ENCODE assay signal across 8 cellular contexts in the genomic region with DNA sequence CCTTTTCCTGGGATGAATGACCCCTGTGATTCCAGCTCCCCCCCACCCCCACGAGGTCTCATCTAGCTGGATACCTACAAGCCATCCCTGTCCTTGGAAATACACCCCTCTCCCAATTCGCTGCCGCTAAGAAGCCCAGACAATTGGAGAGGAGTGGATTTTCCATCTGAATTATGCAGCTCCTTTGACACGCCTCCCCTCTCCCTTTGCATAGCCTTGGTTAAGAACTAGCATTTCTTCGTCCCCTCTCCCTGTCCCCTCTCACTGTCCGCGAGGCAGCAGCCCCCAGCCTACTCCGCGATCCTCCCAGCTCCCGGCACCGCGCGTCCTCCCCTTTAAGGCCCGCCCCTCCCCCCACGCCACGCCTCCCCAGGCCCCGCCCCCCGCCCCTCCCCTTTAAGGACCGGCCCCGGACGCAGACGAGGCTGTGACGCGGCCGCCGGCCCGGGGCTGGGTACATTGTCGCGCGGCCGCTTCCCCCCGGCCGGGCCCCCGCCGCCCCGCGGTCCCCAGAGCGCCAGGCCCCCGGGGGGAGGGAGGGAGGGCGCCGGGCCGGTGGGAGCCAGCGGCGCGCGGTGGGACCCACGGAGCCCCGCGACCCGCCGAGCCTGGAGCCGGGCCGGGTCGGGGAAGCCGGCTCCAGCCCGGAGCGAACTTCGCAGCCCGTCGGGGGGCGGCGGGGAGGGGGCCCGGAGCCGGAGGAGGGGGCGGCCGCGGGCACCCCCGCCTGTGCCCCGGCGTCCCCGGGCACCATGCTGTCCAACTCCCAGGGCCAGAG. TPM values are rescaled to one million over a fixed set of nuclear protein-coding genes. Genes with fewer than 3 reads are reported as not detected.
DNase-seq lines count a peak whose midpoint lies in the region; ATAC-seq, FAIRE-seq and TF ChIP-seq lines count a peak whose summit lies in the region.

MAPKAPK2 (plus strand) TSS at position 428 of the 778 bp plus-strand sequence; CDS start at position 753, 325 bp downstream.

- H3K4me1 ChIP-seq in A549: peaks cover 35% of the 10 kb centered on the region

- H3K36me3 Mint-ChIP-seq in activated T-helper 2 cell treated with anti-CD3 and anti-CD28 coated beads, Interferon-gamma antibody, Interleukin-2, Interleukin-4, amounts not matched to agents 10 μg/mL and 5 μg/mL and 100 μg/mL, durations not matched to agents 14 hours and 24 hours and 36 hours (ENCODE audit: low read depth): peaks cover 15% of the 10 kb centered on the region
- no peaks in the 10 kb centered on the region for H3K36me3 Mint-ChIP-seq in nephron (ENCODE audit: low read depth)

- peak; percentile 72 to 91 for DNase-seq in A549 (ENCODE audit: low read depth in 1 of 2, low spot score in 1 of 2)
- DNase-seq in HK-2 (ENCODE audit: unreplicated experiment): peak; percentile 83
- peak; percentile 72 for DNase-seq in RKO (ENCODE audit: low spot score)
- peak; percentile 63 for DNase-seq in activated T-helper 2 cell treated with anti-CD3 and anti-CD28 coated beads, Interferon-gamma antibody, Interleukin-2, Interleukin-4, amounts not matched to agents 10 μg/mL and 5 μg/mL and 100 μg/mL, durations not matched to agents 14 hours and 24 hours and 36 hours (ENCODE audit: low spot score)
- DNase-seq in fibroblast of peridontal ligament (ENCODE audit: extremely low read depth): peak; percentile 53
- DNase-seq in stimulated activated naive CD8-positive, alpha-beta T cell treated with anti-CD3 and anti-CD28 coated beads, Interleukin-15, Interleukin-2, amounts not matched to agents 100 U/mL and 50 U/mL, for 24 hours: peak; percentile 83

- H3K27ac ChIP-seq in A549: peak within 1 kb of the TSS; percentile 97 to 99

- peak; percentile 72 to 84 for ATAC-seq in A549
- peak; percentile 62 for ATAC-seq in stimulated activated naive CD8-positive, alpha-beta T cell treated with anti-CD3 and anti-CD28 coated beads, Interleukin-15, Interleukin-2, amounts not matched to agents 100 U/mL and 50 U/mL, for 24 hours

- TF ChIP-seq EP300 in A549 (IDR thresholded peaks at IDR 0.05): no peak

- TF ChIP-seq POLR2A in A549 (IDR thresholded peaks at IDR 0.05; ENCODE audit: low read length) (peak; percentile 42), GM18526 (IDR thresholded peaks at IDR 0.05; ENCODE audit: extremely low read depth, insufficient read length) (peak; percentile 27)

- POLR2A ChIA-PET in A549 (lab: Yijun Ruan, JAX): interaction anchor here (0.6 to 1.6 kb wide), 12 partner anchors 10 to 224 kb away, joined by 3 to 17 read pairs (median 4); partner anchors contain the start of genes DYRK3 and EIF2D

- no peak for TF ChIP-seq CTCF in A549 (IDR thresholded peaks at IDR 0.05)
- no peak for TF ChIP-seq CTCF in nephron (IDR thresholded peaks at IDR 0.05; ENCODE audit: unreplicated experiment in 3 of 3)

- H3K4me3 Mint-ChIP-seq in activated T-helper 2 cell treated with anti-CD3 and anti-CD28 coated beads, Interferon-gamma antibody, Interleukin-2, Interleukin-4, amounts not matched to agents 10 μg/mL and 5 μg/mL and 100 μg/mL, durations not matched to agents 14 hours and 24 hours and 36 hours (ENCODE audit: low read depth): peak within 1 kb of the TSS; percentile 94
- peak within 1 kb of the TSS; percentile 91 to 99 (median 98) for H3K4me3 Mint-ChIP-seq in nephron

- H3K4me3 ChIP-seq in A549: peak within 1 kb of the TSS; percentile 91

- H3K9me3 ChIP-seq in A549: no peaks in the 10 kb centered on the region

- peak within 1 kb of the TSS; percentile 97 for H3K4me2 ChIP-seq in A549

- TF ChIP-seq RAD21 in A549 (conservative IDR thresholded peaks at IDR 0.05 in 1 of 2, IDR thresholded peaks at IDR 0.05 in 1 of 2): no peak

- H3K4me1 Mint-ChIP-seq in activated T-helper 2 cell treated with anti-CD3 and anti-CD28 coated beads, Interferon-gamma antibody, Interleukin-2, Interleukin-4, amounts not matched to agents 10 μg/mL and 5 μg/mL and 100 μg/mL, durations not matched to agents 14 hours and 24 hours and 36 hours (ENCODE audit: low read depth): peaks cover 57% of the 10 kb centered on the region
- H3K4me1 Mint-ChIP-seq in nephron: peaks cover 39% of the 10 kb centered on the region

- H3K9me3 Mint-ChIP-seq in activated T-helper 2 cell treated with anti-CD3 and anti-CD28 coated beads, Interferon-gamma antibody, Interleukin-2, Interleukin-4, amounts not matched to agents 10 μg/mL and 5 μg/mL and 100 μg/mL, durations not matched to agents 14 hours and 24 hours and 36 hours: no peaks in the 10 kb centered on the region
- no peaks in the 10 kb centered on the region for H3K9me3 Mint-ChIP-seq in nephron

- no peak for FAIRE-seq in A549 (lab: Jason Lieb, UNC)

- intact Hi-C loops in activated T-helper 2 cell treated with anti-CD3 and anti-CD28 coated beads, Interferon-gamma antibody, Interleukin-2, Interleukin-4, amounts not matched to agents 10 μg/mL and 5 μg/mL and 100 μg/mL, durations not matched to agents 14 hours and 24 hours and 36 hours (cut with micrococcal nuclease): loop anchor here (1.0 to 5.0 kb wide), 3 partner anchors 72 to 238 kb away; partner anchors contain the start of gene EIF2D

- H3K27ac Mint-ChIP-seq in activated T-helper 2 cell treated with anti-CD3 and anti-CD28 coated beads, Interferon-gamma antibody, Interleukin-2, Interleukin-4, amounts not matched to agents 10 μg/mL and 5 μg/mL and 100 μg/mL, durations not matched to agents 14 hours and 24 hours and 36 hours: peak within 1 kb of the TSS; percentile 93
- H3K27ac Mint-ChIP-seq in nephron: peak within 1 kb of the TSS; percentile 79 to 99 (median 86)

- 1% methylated on average over 11 of the region's 71 CpGs for WGBS in A549 (ENCODE audit: missing lambda C conversion rate)

- CTCF ChIA-PET in A549 (lab: Yijun Ruan, JAX): interaction anchor here (1.1 to 2.6 kb wide), 5 partner anchors 14 to 299 kb away, joined by 3 to 18 read pairs (median 4); no protein-coding TSS in a partner anchor

- H3K27me3 Mint-ChIP-seq in activated T-helper 2 cell treated with anti-CD3 and anti-CD28 coated beads, Interferon-gamma antibody, Interleukin-2, Interleukin-4, amounts not matched to agents 10 μg/mL and 5 μg/mL and 100 μg/mL, durations not matched to agents 14 hours and 24 hours and 36 hours (ENCODE audit: low read depth): peaks cover 1% of the 10 kb centered on the region
- peaks cover 24% of the 10 kb centered on the region for H3K27me3 Mint-ChIP-seq in nephron (ENCODE audit: low read depth)

TF ChIP-seq in A549, 52 proteins besides CTCF, POLR2A, EP300 and RAD21:
- 0 out of 3 replicates have a peak, but pooled peaks have one; percentile 54 for TF ChIP-seq BCL3 (IDR thresholded peaks at IDR 0.05)
- no peak for TF ChIP-seq NR3C1 (IDR thresholded peaks at IDR 0.05)
- TF ChIP-seq, protein P1, sequence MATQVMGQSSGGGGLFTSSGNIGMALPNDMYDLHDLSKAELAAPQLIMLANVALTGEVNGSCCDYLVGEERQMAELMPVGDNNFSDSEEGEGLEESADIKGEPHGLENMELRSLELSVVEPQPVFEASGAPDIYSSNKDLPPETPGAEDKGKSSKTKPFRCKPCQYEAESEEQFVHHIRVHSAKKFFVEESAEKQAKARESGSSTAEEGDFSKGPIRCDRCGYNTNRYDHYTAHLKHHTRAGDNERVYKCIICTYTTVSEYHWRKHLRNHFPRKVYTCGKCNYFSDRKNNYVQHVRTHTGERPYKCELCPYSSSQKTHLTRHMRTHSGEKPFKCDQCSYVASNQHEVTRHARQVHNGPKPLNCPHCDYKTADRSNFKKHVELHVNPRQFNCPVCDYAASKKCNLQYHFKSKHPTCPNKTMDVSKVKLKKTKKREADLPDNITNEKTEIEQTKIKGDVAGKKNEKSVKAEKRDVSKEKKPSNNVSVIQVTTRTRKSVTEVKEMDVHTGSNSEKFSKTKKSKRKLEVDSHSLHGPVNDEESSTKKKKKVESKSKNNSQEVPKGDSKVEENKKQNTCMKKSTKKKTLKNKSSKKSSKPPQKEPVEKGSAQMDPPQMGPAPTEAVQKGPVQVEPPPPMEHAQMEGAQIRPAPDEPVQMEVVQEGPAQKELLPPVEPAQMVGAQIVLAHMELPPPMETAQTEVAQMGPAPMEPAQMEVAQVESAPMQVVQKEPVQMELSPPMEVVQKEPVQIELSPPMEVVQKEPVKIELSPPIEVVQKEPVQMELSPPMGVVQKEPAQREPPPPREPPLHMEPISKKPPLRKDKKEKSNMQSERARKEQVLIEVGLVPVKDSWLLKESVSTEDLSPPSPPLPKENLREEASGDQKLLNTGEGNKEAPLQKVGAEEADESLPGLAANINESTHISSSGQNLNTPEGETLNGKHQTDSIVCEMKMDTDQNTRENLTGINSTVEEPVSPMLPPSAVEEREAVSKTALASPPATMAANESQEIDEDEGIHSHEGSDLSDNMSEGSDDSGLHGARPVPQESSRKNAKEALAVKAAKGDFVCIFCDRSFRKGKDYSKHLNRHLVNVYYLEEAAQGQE (IDR thresholded peaks at IDR 0.05): no peak
- peak; percentile 51 to 65; a peak in 4 of 5 replicates for TF ChIP-seq JUN (IDR thresholded peaks at IDR 0.05)

RNA-seq across cellular contexts. Expression of gene MAPKAPK2, which starts in this region (rescaled TPM):
- polyA plus RNA-seq in A549 (2011; rRNA removed) (37.2 and 48.5 TPM in 2 replicates), A549 (2017; fragmentation: RNase III; extraction: RNeasy Plus Mini Kit Qiagen cat#74134 plus additional on column Dnase treatment) (36.5 to 43.8 TPM (median 43.0 TPM) in 3 replicates)
- 34.3 and 42.5 TPM in 2 replicates for polyA plus RNA-seq in A549 (2012; cell fraction: cytosol; rRNA removed)
- polyA plus RNA-seq in A549 (2012; cell fraction: nucleus; rRNA removed): 62.0 and 66.6 TPM in 2 replicates
- 49.2 and 51.4 TPM in 2 replicates for polyA minus RNA-seq in A549 (2011; rRNA and poly(A)+ RNA removed)
- 92.3 and 98.8 TPM in 2 replicates for total RNA-seq in activated T-helper 2 cell treated with anti-CD3 and anti-CD28 coated beads, Interferon-gamma antibody, Interleukin-2, Interleukin-4, amounts not matched to agents 10 μg/mL and 5 μg/mL and 100 μg/mL, durations not matched to agents 14 hours and 24 hours and 36 hours

Comparison
In these comparisons a context has a peak if more than half of its experiments do, and no peak if none do; other contexts are left out.
1. Peak in every context shown above with its lines: DNase-seq, ATAC-seq, H3K4me3 ChIP-seq and H3K27ac ChIP-seq.